In genomic region chr21:29387598-29387997, GRCh38 we compare ENCODE assay signal across 7 cellular contexts.
"Had no signal": no experiment of that assay in that cellular context is flagged by ENCODE, and none has a peak within 500 bp of the region (broad histone marks: within the 10 kb centered on the region; RNA-seq: fewer than 3 reads in every experiment).

No MANE protein-coding gene starts in this region.

- H3K4me3 ChIP-seq: GM12878 had no signal

- ATAC-seq: GM12878 had no signal

- FAIRE-seq: GM12878, GM12891, GM12892, GM18507, GM19239 had no signal

- DNase-seq: GDM1, GF-D8 had no signal
